In genomic region chr2:236661762-236662110, GRCh38 we compare ENCODE assay signal across 15 cellular contexts.
DNase-seq lines count a peak whose midpoint lies in the region; ATAC-seq, FAIRE-seq and TF ChIP-seq lines count a peak whose summit lies in the region.
"Had no signal": no experiment of that assay in that cellular context is flagged by ENCODE, and none has a peak within 500 bp of the region (broad histone marks: within the 10 kb centered on the region; RNA-seq: fewer than 3 reads in every experiment).

No MANE protein-coding gene starts in this region.

- DNase-seq in GM23338 (ENCODE audit: low spot score) (no peak), breast epithelium (ENCODE audit: low spot score in 2 of 2) (no peak), right cardiac atrium (no peak), skeletal muscle cell (ENCODE audit: low read depth) (peak; percentile 29), frontal cortex (ENCODE audit: low spot score in 2 of 2) (no peak), NCI-H69 (lab: John Stamatoyannopoulos, UW) (no peak)
- DNase-seq in stimulated activated CD4-positive, alpha-beta T cell treated with anti-CD3 and anti-CD28 coated beads, Interleukin-1b, Interleukin-23, amount 100 ng/mL, for 48 hours = no peak
- DNase-seq: adrenal gland; AML-193; effector memory CD8-positive, alpha-beta T cell; naive B cell; SHP77; stimulated activated CD4-positive, alpha-beta T cell treated with anti-CD3 and anti-CD28 coated beads, Interleukin-12 subunit alpha, Interleukin-12 subunit beta, amount 100 ng/mL, for 4 hours had no signal

- H3K4me1 Mint-ChIP-seq in GM23338 = peaks cover 38% of the 10 kb centered on the region
- H3K4me1 Mint-ChIP-seq: naive B cell had no signal

- H3K4me1 ChIP-seq in GM23338 (ENCODE audit: insufficient read depth) = peaks cover 13% of the 10 kb centered on the region; the same call in 1 of the 2 replicates
- peaks cover 0 to 6% of the 10 kb centered on the region in 2 donors for H3K4me1 ChIP-seq in breast epithelium
- H3K4me1 ChIP-seq in right cardiac atrium (ENCODE audit: control insufficient read depth, insufficient read depth, low read length) = peaks cover 8% of the 10 kb centered on the region
- H3K4me1 ChIP-seq: adrenal gland had no signal

- H3K27ac ChIP-seq in GM23338 (ENCODE audit: low read depth) = no peak overlapping the region; the same call in 1 of the 2 replicates
- H3K27ac ChIP-seq in breast epithelium = peak overlapping the region; percentile 63 to 64
- peak overlapping the region; percentile 84 for H3K27ac ChIP-seq in right cardiac atrium (ENCODE audit: low read length)
- H3K27ac ChIP-seq: adrenal gland had no signal

- H3K4me2 ChIP-seq in GM23338 = peak overlapping the region; percentile 13

- H3K79me2 ChIP-seq in GM23338 (replicated peaks; ENCODE audit: insufficient read depth) = no peaks in the 10 kb centered on the region

- no peak for FAIRE-seq in frontal cortex (lab: Jason Lieb, UNC)
- FAIRE-seq: GM18507 had no signal

- no peaks in the 10 kb centered on the region for H3F3A ChIP-seq in GM23338 (replicated peaks; ENCODE audit: low read depth)

- no peaks in the 10 kb centered on the region for H3K36me3 ChIP-seq in GM23338 (ENCODE audit: insufficient read depth)
- no peaks in the 10 kb centered on the region for H3K36me3 ChIP-seq in breast epithelium
- H3K36me3 ChIP-seq: adrenal gland had no signal

- peaks cover 6% of the 10 kb centered on the region; the same call in 1 of the 3 replicates for H3K36me3 Mint-ChIP-seq in GM23338 (ENCODE audit: low read depth)

- intact Hi-C loops in breast epithelium (cut with DNase I; ENCODE audit: low total_unique reads) = no loop called here
- intact Hi-C loops in right cardiac atrium (cut with DNase I) = no loop called here

- ATAC-seq in GM23338 (no peak; the same call in 2 of the 3 replicates), right cardiac atrium (peak; percentile 31 to 32), GM21825 (IDR thresholded peaks at IDR 0.05; ENCODE audit: unreplicated experiment) (no peak)
- ATAC-seq: effector memory CD8-positive, alpha-beta T cell had no signal

- peak overlapping the region; percentile 94 for H3K27ac Mint-ChIP-seq in GM23338
- H3K27ac Mint-ChIP-seq: effector memory CD8-positive, alpha-beta T cell; naive B cell had no signal

- 49% methylated on average over 2 of the region's 2 CpGs for WGBS in right cardiac atrium

- H3K9me3 ChIP-seq in breast epithelium = peaks cover 0 to 4% of the 10 kb centered on the region in 2 donors
- no peaks in the 10 kb centered on the region for H3K9me3 ChIP-seq in right cardiac atrium (ENCODE audit: control insufficient read depth, low read length)
- H3K9me3 ChIP-seq: adrenal gland had no signal

- no peaks in the 10 kb centered on the region for H4K20me1 ChIP-seq in GM23338 (replicated peaks; ENCODE audit: insufficient read depth)

- H3K9me3 Mint-ChIP-seq in GM23338 = peaks cover 12% of the 10 kb centered on the region
- H3K9me3 Mint-ChIP-seq: effector memory CD8-positive, alpha-beta T cell had no signal

- no peak overlapping the region for H3K4me3 ChIP-seq in GM23338
- no peak overlapping the region for H3K4me3 ChIP-seq in breast epithelium
- H3K4me3 ChIP-seq in right cardiac atrium (ENCODE audit: low read length) = no peak overlapping the region
- H3K4me3 ChIP-seq in skeletal muscle cell (ENCODE audit: low read depth, low read length) = no peak overlapping the region
- H3K4me3 ChIP-seq: adrenal gland had no signal

- TF ChIP-seq POLR2A in breast epithelium (IDR thresholded peaks at IDR 0.05) = no peak

- peak overlapping the region; percentile 88 for H2AFZ ChIP-seq in GM23338

- TF ChIP-seq CTCF in GM23338 (conservative IDR thresholded peaks at IDR 0.05; ENCODE audit: low read depth in 2 of 2) (no peak), breast epithelium (IDR thresholded peaks at IDR 0.05) (no peak)

- no peaks in the 10 kb centered on the region for H3K27me3 ChIP-seq in GM23338 (ENCODE audit: insufficient read depth)
- no peaks in the 10 kb centered on the region for H3K27me3 ChIP-seq in breast epithelium
- no peaks in the 10 kb centered on the region for H3K27me3 ChIP-seq in right cardiac atrium (ENCODE audit: control insufficient read depth, insufficient read depth)
- H3K27me3 ChIP-seq: adrenal gland had no signal

- H3K27me3 Mint-ChIP-seq in GM23338 (ENCODE audit: insufficient read depth, low read depth, poor library complexity) = peaks cover 6% of the 10 kb centered on the region

- H3K9me2 ChIP-seq in GM23338 (ENCODE audit: insufficient read depth) = peaks cover 6% of the 10 kb centered on the region; the same call in 1 of the 2 replicates

- H3K4me3 Mint-ChIP-seq in GM23338 = peak overlapping the region; percentile 13; the same call in 1 of the 3 replicates
- H3K4me3 Mint-ChIP-seq: effector memory CD8-positive, alpha-beta T cell; naive B cell had no signal

TF ChIP-seq in GM23338, 12 proteins besides CTCF, POLR2A, EP300 and RAD21 (continues in another document):
- TF ChIP-seq JUNB (IDR thresholded peaks at IDR 0.05; ENCODE audit: unreplicated experiment) (no peak), ZNF462 (CRISPR knock-in tag; IDR thresholded peaks at IDR 0.05) (no peak), ZNF331 (CRISPR knock-in tag; IDR thresholded peaks at IDR 0.05; ENCODE audit: low read depth) (no peak), POLR2AphosphoS5 (IDR thresholded peaks at IDR 0.05; ENCODE audit: low read depth) (no peak), EZH2phosphoT487 (IDR thresholded peaks at IDR 0.05; ENCODE audit: unreplicated experiment) (no peak), CREB1 (CRISPR knock-in tag; IDR thresholded peaks at IDR 0.05; ENCODE audit: low read depth) (no peak), ZNF114 (CRISPR knock-in tag; IDR thresholded peaks at IDR 0.05) (no peak), NANOG (IDR thresholded peaks at IDR 0.05; ENCODE audit: borderline replicate concordance) (no peak), ETS1 (IDR thresholded peaks at IDR 0.05) (no peak), STAT1 (IDR thresholded peaks at IDR 0.05; ENCODE audit: unreplicated experiment) (no peak)

Comparison
In these comparisons a context has a peak if more than half of its experiments do, and no peak if none do; other contexts are left out.
1. ATAC-seq: peak in right cardiac atrium (2 of 2); none in GM23338 (single experiment) and GM21825 (single experiment).